1 cellular context compared by ENCODE assay signal in genomic region chr15:63611217-63611616, GRCh38.
TF ChIP-seq lines count a peak whose summit lies in the region.

No MANE protein-coding gene starts in this region.

TF ChIP-seq in GM12878, 131 proteins besides CTCF, POLR2A, EP300 and RAD21 (continued from another document):
- TF ChIP-seq BMI1 (IDR thresholded peaks at IDR 0.05; ENCODE audit: borderline replicate concordance) = no peak
- no peak for TF ChIP-seq ASH2L (IDR thresholded peaks at IDR 0.05; ENCODE audit: borderline replicate concordance, low read depth)
- TF ChIP-seq CREM (IDR thresholded peaks at IDR 0.05; ENCODE audit: low read depth) = no peak
- no peak for TF ChIP-seq ZBTB40 (IDR thresholded peaks at IDR 0.05; ENCODE audit: borderline replicate concordance)
- no peak for TF ChIP-seq BCL3 (IDR thresholded peaks at IDR 0.05; ENCODE audit: borderline replicate concordance, insufficient read depth, low read depth, low read length, poor library complexity, severe bottlenecking)
- TF ChIP-seq ATF2 (IDR thresholded peaks at IDR 0.05; ENCODE audit: low read length) = no peak
TF ChIP-seq in GM12878: peak in this region for 0.
